ENCODE assay signal across 8 cellular contexts in the genomic region with DNA sequence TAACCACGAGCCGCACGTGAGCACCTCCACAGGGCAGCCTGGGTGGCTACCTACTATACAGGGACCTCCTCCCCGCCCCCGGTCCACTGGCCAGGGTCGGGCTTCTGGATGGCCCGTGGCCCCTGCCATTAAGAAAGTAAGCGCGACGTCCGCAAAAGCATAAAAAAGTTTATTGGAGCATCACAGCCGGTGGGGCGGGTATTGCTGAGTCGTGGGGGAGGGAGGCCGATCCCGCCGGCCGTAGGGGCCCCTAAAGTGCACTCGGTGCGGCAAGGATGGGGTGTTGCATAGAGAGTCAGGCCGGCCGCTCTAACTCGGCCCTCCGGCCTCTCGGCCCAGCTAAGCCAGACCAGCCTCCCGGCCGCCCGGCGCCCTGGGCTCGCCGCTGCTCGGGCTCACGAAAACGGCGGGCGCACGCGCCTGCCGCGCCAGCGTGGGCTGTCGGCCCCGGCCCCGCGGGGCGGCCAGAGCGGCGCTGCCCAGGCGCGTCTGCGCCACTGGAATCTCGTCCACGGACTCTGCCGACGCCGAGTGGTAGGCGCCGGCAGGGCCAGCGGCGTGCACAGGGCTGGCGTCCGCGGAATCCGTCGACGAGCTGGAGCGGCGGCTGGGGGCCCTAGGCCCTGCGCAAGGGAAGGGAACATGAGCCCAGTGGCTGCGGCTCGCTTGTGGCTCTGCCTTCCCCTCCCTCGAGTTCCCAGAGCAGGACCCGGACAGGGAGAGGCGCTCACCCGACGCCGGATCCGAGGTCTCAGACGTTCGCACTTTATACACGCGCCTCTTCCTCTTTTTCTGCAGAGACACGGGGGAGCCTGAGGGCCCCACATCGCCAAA. TPM values are rescaled to one million over a fixed set of nuclear protein-coding genes. Genes with fewer than 3 reads are reported as not detected.
DNase-seq lines count a peak whose midpoint lies in the region; ATAC-seq, FAIRE-seq and TF ChIP-seq lines count a peak whose summit lies in the region.

No MANE protein-coding gene starts in this region.

- peaks cover 65% of the 10 kb centered on the region for H3K4me1 ChIP-seq in mononuclear cell (ENCODE audit: insufficient read depth, low read length)
- H3K4me1 ChIP-seq in upper lobe of right lung = peaks cover 46% of the 10 kb centered on the region

- H3K4me1 Mint-ChIP-seq in activated T-cell treated with anti-CD3 and anti-CD28 coated beads, Interleukin-2, amount 50 U/mL, for 4 hours (ENCODE audit: low read depth) = peaks cover 10% of the 10 kb centered on the region

- peaks cover 41% of the 10 kb centered on the region for H3K27me3 Mint-ChIP-seq in activated T-cell treated with anti-CD3 and anti-CD28 coated beads, Interleukin-2, amount 50 U/mL, for 4 hours (ENCODE audit: low read depth)

- no peak for DNase-seq in activated T-cell treated with anti-CD3 and anti-CD28 coated beads, Interleukin-2, amount 50 U/mL, for 4 hours
- DNase-seq in activated T-cell treated with anti-CD3 and anti-CD28 coated beads, Interleukin-2, amount 50 U/mL, for 48 hours = no peak
- DNase-seq in coronary artery (ENCODE audit: low spot score) (no peak), upper lobe of right lung (peak; percentile 68), frontal cortex (ENCODE audit: low spot score in 2 of 2) (no peak)
- DNase-seq in effector CD4-positive, alpha-beta T cell = no peak

- TF ChIP-seq CTCF in coronary artery (IDR thresholded peaks at IDR 0.05) = no peak
- TF ChIP-seq CTCF in upper lobe of right lung (IDR thresholded peaks at IDR 0.05) = no peak

- H3K9me3 ChIP-seq in mononuclear cell (ENCODE audit: low read depth, low read length) (no peaks in the 10 kb centered on the region), upper lobe of right lung (no peaks in the 10 kb centered on the region)

- peak overlapping the region; percentile 67 for H3K4me3 Mint-ChIP-seq in activated T-cell treated with anti-CD3 and anti-CD28 coated beads, Interleukin-2, amount 50 U/mL, for 4 hours

- FAIRE-seq in frontal cortex (lab: Jason Lieb, UNC) = no peak

- no peaks in the 10 kb centered on the region for H3K9me3 Mint-ChIP-seq in activated T-cell treated with anti-CD3 and anti-CD28 coated beads, Interleukin-2, amount 50 U/mL, for 4 hours

- H3K36me3 ChIP-seq in upper lobe of right lung = no peaks in the 10 kb centered on the region

- peak in 1 of 2 donors; percentile 5 for ATAC-seq in activated T-cell treated with anti-CD3 and anti-CD28 coated beads, Interleukin-2, amount 50 U/mL, for 4 hours
- ATAC-seq in upper lobe of right lung = no peak
- ATAC-seq in HG02840 (IDR thresholded peaks at IDR 0.05; ENCODE audit: low FRiP score, unreplicated experiment) = no peak

- peak overlapping the region in 1 of 2 donors; percentile 69 for H3K27ac ChIP-seq in coronary artery
- peak overlapping the region; percentile 71 for H3K27ac ChIP-seq in upper lobe of right lung

- H3K27me3 ChIP-seq in mononuclear cell (ENCODE audit: insufficient read depth, low read length) (peaks cover 22% of the 10 kb centered on the region), upper lobe of right lung (no peaks in the 10 kb centered on the region)

- H3K36me3 Mint-ChIP-seq in activated T-cell treated with anti-CD3 and anti-CD28 coated beads, Interleukin-2, amount 50 U/mL, for 4 hours (ENCODE audit: insufficient read depth) = no peaks in the 10 kb centered on the region

- intact Hi-C loops in upper lobe of right lung (cut with DNase I) = loop anchor here (10.0 kb wide), 1 partner anchor 120 kb away; a partner anchor contains a TSS

- H3K4me3 ChIP-seq in coronary artery (peak overlapping the region; percentile 68), mononuclear cell (ENCODE audit: low read length) (peak overlapping the region; percentile 24), upper lobe of right lung (peak overlapping the region; percentile 42)

RNA-seq across cellular contexts. Expression of a gene that starts 1.2 kb away (rescaled TPM):
- under 1 TPM in 1 of 3 donors, not detected in 2; 0.20 TPM for total RNA-seq in activated T-cell treated with anti-CD3 and anti-CD28 coated beads, Interleukin-2, amount 50 U/mL, for 4 hours
- total RNA-seq in mononuclear cell = 5.6 TPM
- 29.7 TPM for total RNA-seq in upper lobe of right lung
- total RNA-seq in frontal cortex = 2.0 TPM

RNA-seq across cellular contexts. Expression of a gene that starts 21.8 kb away (rescaled TPM):
- total RNA-seq in activated T-cell treated with anti-CD3 and anti-CD28 coated beads, Interleukin-2, amount 50 U/mL, for 4 hours = under 1 TPM; 0.61 to 0.99 (median 0.79) TPM
- total RNA-seq in mononuclear cell = 0.63 TPM
- 11.1 TPM for total RNA-seq in upper lobe of right lung
- 1.2 TPM for total RNA-seq in frontal cortex

RNA-seq across cellular contexts. Expression of a gene that starts 36.4 kb away (rescaled TPM):
- 1 to 10 TPM; 3.9 to 6.1 (median 5.2) TPM for total RNA-seq in activated T-cell treated with anti-CD3 and anti-CD28 coated beads, Interleukin-2, amount 50 U/mL, for 4 hours
- total RNA-seq in mononuclear cell (not detected), upper lobe of right lung (2.2 TPM), frontal cortex (0.41 TPM)
